ENCODE assay signal across 1 cellular context in the genomic region with DNA sequence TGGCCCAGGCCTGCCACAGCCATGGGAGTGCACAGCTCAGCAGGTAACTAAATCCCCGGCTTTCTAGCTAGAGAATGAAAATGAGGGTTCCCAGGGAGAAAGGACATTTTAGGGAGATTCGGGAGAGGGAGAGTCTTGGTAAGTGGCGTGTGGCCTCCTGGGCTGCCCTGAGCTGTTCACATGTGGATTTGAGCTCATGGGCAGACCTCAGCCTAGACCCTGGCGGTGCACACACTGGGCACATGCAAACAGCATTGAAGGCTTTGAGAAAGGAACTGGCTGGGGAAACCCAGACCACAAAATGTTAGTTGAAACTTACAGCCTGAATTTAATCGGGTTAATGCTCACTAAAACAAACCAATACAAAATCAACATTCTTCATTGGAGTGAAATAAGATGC.
TF ChIP-seq lines count a peak whose summit lies in the region.

No MANE protein-coding gene starts in this region.

TF ChIP-seq in GM12878, 131 proteins besides CTCF, POLR2A, EP300 and RAD21 (continued from another document):
- no peak for TF ChIP-seq NR2C2 (IDR thresholded peaks at IDR 0.05; ENCODE audit: borderline replicate concordance, control insufficient read depth, insufficient read length, low read depth)
TF ChIP-seq in GM12878: peak in this region for 2.
